Comparison of ENCODE assay signal across 1 cellular context in genomic region chr9:135948446-135948845, GRCh38.
A peak's percentile ranks its signal among the peaks of the same experiment; 100 is the strongest.
TF ChIP-seq lines count a peak whose summit lies in the region.

No MANE protein-coding gene starts in this region.

TF ChIP-seq in K562, 482 proteins besides CTCF, POLR2A, EP300 and RAD21:
- TF ChIP-seq PHF8 (IDR thresholded peaks at IDR 0.05; ENCODE audit: borderline replicate concordance, low read length) (no peak), GABPA (tag; conservative IDR thresholded peaks at IDR 0.05; ENCODE audit: low read depth) (no peak), U2AF1 (optimal IDR thresholded peaks at IDR 0.05; ENCODE audit: low read depth, low read length) (no peak), HIVEP1 (CRISPR knock-in tag; IDR thresholded peaks at IDR 0.05) (no peak), SREBF2 (CRISPR knock-in tag; IDR thresholded peaks at IDR 0.05) (no peak), FOXJ2 (tag; IDR thresholded peaks at IDR 0.05) (no peak), IRF9 (tag; IDR thresholded peaks at IDR 0.05) (no peak), STAG1 (CRISPR knock-in tag; IDR thresholded peaks at IDR 0.05; ENCODE audit: borderline replicate concordance) (no peak), RBFOX2 (IDR thresholded peaks at IDR 0.05; ENCODE audit: low read depth, low read length) (peak; percentile 64), SLC30A9 (CRISPR knock-in tag; IDR thresholded peaks at IDR 0.05) (no peak), PTTG1 (tag; IDR thresholded peaks at IDR 0.05; ENCODE audit: low read depth) (no peak), POLR2G (IDR thresholded peaks at IDR 0.05; ENCODE audit: low read depth, low read length) (peak; percentile 68), CUX1 (CRISPR knock-in tag; IDR thresholded peaks at IDR 0.05) (no peak), ZBTB9 (CRISPR knock-in tag; IDR thresholded peaks at IDR 0.05) (no peak), RBM22 (IDR thresholded peaks at IDR 0.05; ENCODE audit: low read depth, low read length, poor library complexity, severe bottlenecking) (peak; percentile 39)
